In genomic region chr14:72665259-72665658, GRCh38 we compare ENCODE assay signal across 11 cellular contexts.
A peak's percentile ranks its signal among the peaks of the same experiment; 100 is the strongest.
DNase-seq lines count a peak whose midpoint lies in the region; ATAC-seq and TF ChIP-seq lines count a peak whose summit lies in the region.
"Had no signal": no experiment of that assay in that cellular context is flagged by ENCODE, and none has a peak within 500 bp of the region (broad histone marks: within the 10 kb centered on the region; RNA-seq: fewer than 3 reads in every experiment).

No MANE protein-coding gene starts in this region.

- H3K4me3 Mint-ChIP-seq in MCF 10A (ENCODE audit: unreplicated experiment) = no peak overlapping the region

- intact Hi-C loops in MCF 10A (cut with micrococcal nuclease) (loop anchor here (2.0 to 10.0 kb wide), 3 partner anchors 22 to 230 kb away; partner anchors contain the start of gene DPF3), breast epithelium (cut with DNase I; ENCODE audit: low total_unique reads) (no loop called here)

- H3K9me3 ChIP-seq in breast epithelium = no peaks in the 10 kb centered on the region
- H3K9me3 ChIP-seq: BLaER1, mucosa of descending colon had no signal

- CTCF ChIA-PET in MCF 10A (lab: Yijun Ruan, JAX) = no interaction called here

- H3K9me3 Mint-ChIP-seq in MCF 10A (ENCODE audit: unreplicated experiment) = no peaks in the 10 kb centered on the region

- no peak for TF ChIP-seq CTCF in MCF 10A (IDR thresholded peaks at IDR 0.05; ENCODE audit: unreplicated experiment)
- TF ChIP-seq CTCF in breast epithelium (IDR thresholded peaks at IDR 0.05) = no peak
- no peak for TF ChIP-seq CTCF in fibroblast of pulmonary artery (IDR thresholded peaks at IDR 0.05; ENCODE audit: low read length, missing control alignments)

- H3K4me3 ChIP-seq in breast epithelium (no peak overlapping the region), fibroblast of pulmonary artery (replicated peaks; ENCODE audit: low read depth, low read length) (no peak overlapping the region)
- H3K4me3 ChIP-seq: BLaER1, mucosa of descending colon had no signal

- no peak overlapping the region for H3K27ac ChIP-seq in breast epithelium
- H3K27ac ChIP-seq: BLaER1, VCaP had no signal

- no peaks in the 10 kb centered on the region for H3K4me1 ChIP-seq in breast epithelium
- H3K4me1 ChIP-seq: BLaER1 had no signal

- no peaks in the 10 kb centered on the region for H3K27me3 ChIP-seq in breast epithelium
- H3K27me3 ChIP-seq: BLaER1 had no signal

- ATAC-seq in stimulated activated naive CD8-positive, alpha-beta T cell treated with anti-CD3 and anti-CD28 coated beads, Interleukin-15, Interleukin-2, amounts not matched to agents 100 U/mL and 50 U/mL, for 24 hours = peak; percentile 36
- ATAC-seq: mucosa of descending colon had no signal

- peak; percentile 82 for DNase-seq in MCF 10A (ENCODE audit: unreplicated experiment)
- no peak for DNase-seq in breast epithelium (ENCODE audit: low spot score in 2 of 2)
- peak; percentile 63 to 79 for DNase-seq in SW 1271 (lab: John Stamatoyannopoulos, UW)
- DNase-seq in fibroblast of pulmonary artery (ENCODE audit: low read depth) = peak; percentile 97
- no peak for DNase-seq in stimulated activated naive CD8-positive, alpha-beta T cell treated with anti-CD3 and anti-CD28 coated beads, Interleukin-15, Interleukin-2, amounts not matched to agents 100 U/mL and 50 U/mL, for 24 hours
- no peak for DNase-seq in activated CD8-positive, alpha-beta memory T cell treated with anti-CD3 and anti-CD28 coated beads, Interleukin-2, amount 50 U/mL, for 4 hours
- DNase-seq in NCI-H1092 (lab: John Stamatoyannopoulos, UW) = no peak
- no peak for DNase-seq in stimulated activated naive CD4-positive, alpha-beta T cell treated with Interleukin-2 at 50 U/mL for 16 hours (lab: John Stamatoyannopoulos, UW)
- DNase-seq: mucosa of descending colon had no signal

- H3K36me3 ChIP-seq in breast epithelium = no peaks in the 10 kb centered on the region
- H3K36me3 ChIP-seq: BLaER1 had no signal

- peak overlapping the region; percentile 76 for H3K27ac Mint-ChIP-seq in MCF 10A (ENCODE audit: low read depth, unreplicated experiment)

- no peak for TF ChIP-seq POLR2A in breast epithelium (IDR thresholded peaks at IDR 0.05)

- no peaks in the 10 kb centered on the region for H3K27me3 Mint-ChIP-seq in MCF 10A (ENCODE audit: insufficient read depth, unreplicated experiment)

- no peaks in the 10 kb centered on the region for H3K36me3 Mint-ChIP-seq in MCF 10A (ENCODE audit: insufficient read depth, unreplicated experiment)

- no TSS peak for BruUV-seq in MCF 10A (replicated peaks; lab: Mats Ljungman, UMichigan)

- H3K4me1 Mint-ChIP-seq in MCF 10A (ENCODE audit: insufficient read depth, unreplicated experiment) = peaks cover 30% of the 10 kb centered on the region

- POLR2A ChIA-PET in MCF 10A (lab: Yijun Ruan, JAX) = interaction anchor here (0.8 to 1.6 kb wide), 5 partner anchors 12 to 106 kb away, joined by 3 to 6 read pairs (median 3); no protein-coding TSS in a partner anchor

Comparison
In these comparisons a context has a peak if more than half of its experiments do, and no peak if none do; other contexts are left out.
1. DNase-seq: peak in MCF 10A (single experiment), SW 1271 (2 of 2) and fibroblast of pulmonary artery (single experiment); none in breast epithelium (0 of 2), stimulated activated naive CD8-positive, alpha-beta T cell treated with anti-CD3 and anti-CD28 coated beads, Interleukin-15, Interleukin-2, amounts not matched to agents 100 U/mL and 50 U/mL, for 24 hours (single experiment), activated CD8-positive, alpha-beta memory T cell treated with anti-CD3 and anti-CD28 coated beads, Interleukin-2, amount 50 U/mL, for 4 hours (single experiment), NCI-H1092 (single experiment) and stimulated activated naive CD4-positive, alpha-beta T cell treated with Interleukin-2 at 50 U/mL for 16 hours (single experiment).